In genomic region chr13:49304763-49305695, GRCh38 we compare ENCODE assay signal across 2 cellular contexts.
TF ChIP-seq lines count a peak whose summit lies in the region.

No MANE protein-coding gene starts in this region.

TF ChIP-seq in A549, 52 proteins besides CTCF, POLR2A, EP300 and RAD21:
- TF ChIP-seq EHF (CRISPR knock-in tag; IDR thresholded peaks at IDR 0.05) (no peak), MAFK (IDR thresholded peaks at IDR 0.05; ENCODE audit: partially characterized antibody) (peak; percentile 72), ATOH8 (CRISPR knock-in tag; IDR thresholded peaks at IDR 0.05; ENCODE audit: low read depth) (no peak)

TF ChIP-seq in IMR-90, 13 proteins besides CTCF, POLR2A, EP300 and RAD21:
- TF ChIP-seq ELK1 (IDR thresholded peaks at IDR 0.05; ENCODE audit: borderline replicate concordance, low read depth, low read length) (no peak), MAFK (IDR thresholded peaks at IDR 0.05; ENCODE audit: low read depth, low read length) (peak; percentile 73), RCOR1 (IDR thresholded peaks at IDR 0.05; ENCODE audit: insufficient replicate concordance, low read length) (no peak), MXI1 (IDR thresholded peaks at IDR 0.05; ENCODE audit: borderline replicate concordance, low read depth, low read length) (no peak)
